6 cellular contexts compared by ENCODE assay signal in the genomic region with DNA sequence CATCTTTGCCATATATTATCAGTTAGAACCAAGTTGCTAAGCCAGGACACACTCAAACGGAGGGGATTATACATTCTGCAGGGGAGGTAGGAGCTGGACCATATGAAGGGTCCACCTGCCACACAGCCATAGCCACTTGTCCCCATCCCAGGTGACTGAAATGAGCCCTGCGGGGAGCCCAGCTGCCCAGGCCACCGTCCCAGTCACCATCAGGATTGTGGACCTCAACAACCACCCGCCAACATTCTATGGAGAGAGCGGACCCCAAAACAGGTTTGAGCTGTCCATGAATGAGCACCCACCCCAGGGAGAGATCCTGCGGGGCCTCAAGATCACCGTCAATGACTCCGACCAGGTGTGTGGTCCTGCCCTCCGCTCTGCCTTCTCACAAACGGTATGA. TPM values are rescaled to one million over a fixed set of nuclear protein-coding genes. Genes with fewer than 3 reads are reported as not detected.
"Had no signal": no experiment of that assay in that cellular context is flagged by ENCODE, and none has a peak within 500 bp of the region (broad histone marks: within the 10 kb centered on the region; RNA-seq: fewer than 3 reads in every experiment).

No MANE protein-coding gene starts in this region.

- H2AFZ ChIP-seq: GM23338 had no signal

- H3K27ac Mint-ChIP-seq: GM23338, H9 had no signal

- H3K9me3 Mint-ChIP-seq: GM23338, H9 had no signal

- H3K4me3 ChIP-seq: GM23338 had no signal

- ATAC-seq: GM23338 had no signal

- DNase-seq: H9, HCEC 1CT, IMR-90 had no signal

- H3K4me2 ChIP-seq: GM23338 had no signal

- H3K4me1 Mint-ChIP-seq: GM23338, H9 had no signal

- H3K4me3 Mint-ChIP-seq: GM23338, H9 had no signal

RNA-seq across cellular contexts. Expression of gene CDHR1, which starts 13.7 kb away (rescaled TPM):
- total RNA-seq: HT-29, IMR-90 had no signal
- polyA plus RNA-seq: IMR-90 had no signal

RNA-seq across cellular contexts. Expression of gene LRIT2, which starts 17.3 kb away (rescaled TPM):
- total RNA-seq: GM23338, H1, H9, HT-29, IMR-90 had no signal
- polyA plus RNA-seq: GM23338, H1, IMR-90 had no signal

RNA-seq across cellular contexts. Expression of gene LRIT1, which starts 33.3 kb away (rescaled TPM):
- total RNA-seq: H1, H9, HT-29, IMR-90 had no signal
- polyA plus RNA-seq: GM23338, IMR-90 had no signal

RNA-seq across cellular contexts. Expression of gene GPR15LG, which starts 34.4 kb away (rescaled TPM):
- total RNA-seq: GM23338, H1, H9, HT-29, IMR-90 had no signal
- polyA plus RNA-seq: GM23338, H1, IMR-90 had no signal

RNA-seq across cellular contexts. Expression of gene RGR, which starts 36.8 kb away (rescaled TPM):
- total RNA-seq: GM23338, H1, H9, HT-29, IMR-90 had no signal
- polyA plus RNA-seq: GM23338, H1, IMR-90 had no signal
